22 cellular contexts compared by ENCODE assay signal in the genomic region with DNA sequence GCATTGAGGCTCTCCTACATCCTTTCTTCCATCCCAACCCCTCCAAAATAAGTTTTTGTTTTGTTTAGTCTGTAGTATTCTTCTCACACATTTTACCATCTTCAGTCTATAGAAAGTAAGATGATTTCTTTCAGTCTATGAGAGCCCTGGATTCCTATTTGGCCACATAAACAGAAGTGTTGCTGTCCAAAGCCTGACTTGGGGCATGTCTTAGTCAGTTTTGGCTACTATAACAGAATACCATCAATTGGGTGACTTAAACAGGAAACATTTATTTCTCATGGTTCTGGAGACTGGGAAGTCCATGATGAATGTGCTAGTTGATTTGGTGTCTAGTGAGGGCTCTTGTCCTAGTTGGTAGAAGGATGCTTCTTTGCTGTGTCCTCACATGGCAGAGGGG.
"Had no signal": no experiment of that assay in that cellular context is flagged by ENCODE, and none has a peak within 500 bp of the region (broad histone marks: within the 10 kb centered on the region; RNA-seq: fewer than 3 reads in every experiment).

No MANE protein-coding gene starts in this region.

- H3K36me3 ChIP-seq: esophagus squamous epithelium, neural progenitor cell, ovary, right atrium auricular region, sigmoid colon, thoracic aorta, transverse colon had no signal

- H3K79me2 ChIP-seq: hepatocyte had no signal

- ATAC-seq: left colon; left ventricle myocardium superior; natural killer cell treated with Interleukin-12 subunit alpha and Interleukin-12 subunit beta and Interleukin-15 and Interleukin-18, amount 100 ng/mL, for 72 hours; stimulated activated naive B cell treated with anti-CD40 and anti-IgM and Interleukin-4, amounts not matched to agents 10 μg/mL and 1 μg/mL and 100 μg/mL, for 72 hours; stimulated activated naive CD8-positive, alpha-beta T cell treated with anti-CD3 and anti-CD28 coated beads, Interleukin-15, amount 100 ng/mL, for 72 hours had no signal

- H3K4me3 ChIP-seq: esophagus squamous epithelium, hepatocyte, lung, neural progenitor cell, ovary, right atrium auricular region, sigmoid colon, skin epidermis, thoracic aorta, transverse colon had no signal

- H3K9me3 ChIP-seq: ovary, thoracic aorta, transverse colon had no signal

- DNase-seq: esophagus squamous epithelium; foreskin melanocyte; head of caudate nucleus; left colon; left ventricle myocardium superior; mesenchymal stem cell; midbrain; nucleus accumbens; ovary; sigmoid colon; stimulated activated CD4-positive, alpha-beta T cell treated with anti-CD3 and anti-CD28 coated beads, Interleukin-2, amount 100 ng/mL, for 24 hours; stimulated activated CD4-positive, alpha-beta T cell treated with anti-CD3 and anti-CD28 coated beads, Interleukin-4, amount 100 ng/mL, for 4 hours; stimulated activated naive B cell treated with anti-CD40 and anti-IgM and Interleukin-4, amounts not matched to agents 10 μg/mL and 1 μg/mL and 100 μg/mL, for 72 hours; stimulated activated naive CD8-positive, alpha-beta T cell treated with anti-CD3 and anti-CD28 coated beads, Interleukin-15, amount 100 ng/mL, for 72 hours; transverse colon had no signal

- H3K9ac ChIP-seq: neural progenitor cell had no signal

- H3K4me1 ChIP-seq: esophagus squamous epithelium, neural progenitor cell, right atrium auricular region, transverse colon had no signal

- H3K27me3 ChIP-seq: esophagus squamous epithelium, hepatocyte, neural progenitor cell, ovary, right atrium auricular region, sigmoid colon, transverse colon had no signal

- H2AFZ ChIP-seq: hepatocyte, neural progenitor cell had no signal

- H3K4me2 ChIP-seq: hepatocyte, neural progenitor cell had no signal

- H3K27ac ChIP-seq: esophagus squamous epithelium, hepatocyte, neural progenitor cell, ovary, right atrium auricular region, sigmoid colon, skin epidermis, thoracic aorta, transverse colon had no signal
